ENCODE assay signal across 7 cellular contexts in the genomic region with DNA sequence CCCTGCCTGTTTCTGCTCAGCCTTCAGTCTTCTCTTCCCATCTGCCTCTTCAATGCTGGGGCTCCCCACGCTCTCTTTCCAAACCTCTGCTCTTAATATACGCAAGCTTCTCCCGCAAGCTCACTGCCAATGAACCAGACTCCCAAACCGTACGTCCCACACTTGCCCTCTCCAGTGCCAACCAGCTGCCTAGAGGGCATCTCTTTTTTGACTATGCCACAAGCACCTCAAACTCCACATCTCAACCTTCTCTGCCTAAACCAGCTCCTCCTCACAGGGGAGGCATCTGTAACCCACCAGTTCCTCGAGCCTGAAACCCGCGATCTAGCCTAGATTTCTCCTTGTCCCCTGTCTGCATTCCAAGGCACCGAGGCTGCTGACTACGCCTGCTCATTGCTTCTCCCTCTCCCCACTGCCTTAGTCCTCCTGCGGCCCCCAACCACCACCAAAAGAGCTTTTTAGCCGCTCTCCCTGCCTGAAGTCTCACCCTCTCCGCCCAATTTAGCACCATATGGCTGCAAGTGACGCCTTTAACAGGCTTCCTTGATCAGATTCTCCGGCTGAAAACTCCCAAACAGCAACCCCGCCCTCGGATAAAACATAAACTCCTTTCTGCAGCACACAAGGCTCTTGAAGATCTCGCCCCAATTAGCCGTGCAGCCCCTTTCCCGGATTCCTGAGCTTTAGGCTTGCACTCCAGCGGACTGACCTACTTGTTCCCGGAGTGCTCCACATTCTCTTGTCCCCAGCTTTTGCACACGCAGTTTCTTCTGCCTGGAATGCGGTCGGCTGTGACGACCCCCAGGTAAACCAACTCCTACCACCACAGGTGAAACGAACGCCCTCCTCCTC. TPM values are rescaled to one million over a fixed set of nuclear protein-coding genes. Genes with fewer than 3 reads are reported as not detected.
A peak's percentile ranks its signal among the peaks of the same experiment; 100 is the strongest.
DNase-seq lines count a peak whose midpoint lies in the region; ATAC-seq, FAIRE-seq and TF ChIP-seq lines count a peak whose summit lies in the region.
"Had no signal": no experiment of that assay in that cellular context is flagged by ENCODE, and none has a peak within 500 bp of the region (broad histone marks: within the 10 kb centered on the region; RNA-seq: fewer than 3 reads in every experiment).

No MANE protein-coding gene starts in this region.

- peaks cover 30 to 48% of the 10 kb centered on the region in 2 donors for H3K4me1 ChIP-seq in adrenal gland (replicated peaks in 1 of 2)
- H3K4me1 ChIP-seq in mucosa of rectum (ENCODE audit: control insufficient read depth in 2 of 2, insufficient read depth in 2 of 2, low read length in 2 of 2): peaks cover 16 to 20% of the 10 kb centered on the region in 2 donors

- intact Hi-C loops in adrenal gland (cut with DNase I): loop anchor here in 1 of 2 donors (10.0 kb wide), 1 partner anchor 46 kb away; the partner anchor contains the start of genes EARS2 and UBFD1

- peak overlapping the region; percentile 53; the same call in 1 of the 2 replicates for H3K4me3 ChIP-seq in Jurkat, Clone E6-1 (ENCODE audit: low read length)
- H3K4me3 ChIP-seq in adrenal gland (peak overlapping the region; percentile 19 to 95 (median 60)), mucosa of rectum (ENCODE audit: low read length in 2 of 2) (peak overlapping the region; percentile 59 to 80)

- H3K27ac ChIP-seq in adrenal gland: peak overlapping the region in 3 of 5 donors; percentile 45 to 96 (median 91)
- H3K27ac ChIP-seq in mucosa of rectum (ENCODE audit: low read depth in 2 of 2, low read length in 2 of 2): peak overlapping the region in 1 of 2 donors; percentile 9

- H3K9me3 ChIP-seq in adrenal gland (replicated peaks in 1 of 3) (no peaks in the 10 kb centered on the region), mucosa of rectum (ENCODE audit: control insufficient read depth in 2 of 2, low read length in 2 of 2) (no peaks in the 10 kb centered on the region)

- TF ChIP-seq CTCF in adrenal gland (IDR thresholded peaks at IDR 0.05): no peak

- no peak for ATAC-seq in HG03439 (IDR thresholded peaks at IDR 0.05; ENCODE audit: unreplicated experiment)

- FAIRE-seq in H54 (lab: Jason Lieb, UNC): no peak
- FAIRE-seq: colon had no signal

- 11 to 20% (median 12%) methylated on average over 28 of the region's 28 CpGs for WGBS in adrenal gland, 4 donors

- DNase-seq in Jurkat, Clone E6-1 (ENCODE audit: low read depth, low spot score): no peak
- DNase-seq in adrenal gland (no peak), hippocampal formation (lab: John Stamatoyannopoulos, UW) (no peak), H54 (ENCODE audit: insufficient read length, low spot score) (no peak)

- H3K9ac ChIP-seq in mucosa of rectum (ENCODE audit: low read depth in 1 of 2, low read length in 2 of 2): peak overlapping the region; percentile 63 to 78

- no peaks in the 10 kb centered on the region for H3K27me3 ChIP-seq in adrenal gland
- H3K27me3 ChIP-seq in mucosa of rectum (ENCODE audit: control insufficient read depth in 2 of 2, insufficient read depth in 2 of 2, low read length in 2 of 2): no peaks in the 10 kb centered on the region

- H3K36me3 ChIP-seq in adrenal gland (replicated peaks in 1 of 2): no peaks in the 10 kb centered on the region
- peaks cover 0 to 3% of the 10 kb centered on the region in 2 donors for H3K36me3 ChIP-seq in mucosa of rectum (ENCODE audit: control insufficient read depth in 2 of 2, insufficient read depth in 2 of 2, low read length in 2 of 2)

- TF ChIP-seq POLR2A in adrenal gland (IDR thresholded peaks at IDR 0.05) (peak in 1 of 2 donors; percentile 30), H54 (IDR thresholded peaks at IDR 0.05; ENCODE audit: low read depth, low read length) (no peak)

RNA-seq across cellular contexts. Expression of gene GGA2, which starts 1.5 kb away (rescaled TPM):
- polyA plus RNA-seq in Jurkat, Clone E6-1 (2012; ENCODE audit: insufficient read depth, insufficient read length): 105 TPM
- total RNA-seq in adrenal gland: 100 to 1,000 TPM in 6 of 8 donors, 10 to 100 TPM in 2; 57.4 to 143 (median 116) TPM
- polyA plus RNA-seq in adrenal gland: 100 to 1,000 TPM in 1 of 3 donors, 10 to 100 TPM in 2; 37.7 to 129 (median 66.5) TPM

RNA-seq across cellular contexts. Expression of gene EARS2, which starts 48.3 kb away (rescaled TPM):
- polyA plus RNA-seq in Jurkat, Clone E6-1 (2012; ENCODE audit: insufficient read depth, insufficient read length): 21.8 TPM
- total RNA-seq in adrenal gland: 10 to 100 TPM; 20.0 to 85.7 (median 29.1) TPM
- polyA plus RNA-seq in adrenal gland: 10 to 100 TPM; 30.0 to 44.6 (median 38.4) TPM

RNA-seq across cellular contexts. Expression of gene UBFD1, which starts 48.7 kb away (rescaled TPM):
- polyA plus RNA-seq in Jurkat, Clone E6-1 (2012; ENCODE audit: insufficient read depth, insufficient read length): 30.1 TPM
- 100 to 1,000 TPM in 3 of 8 donors, 10 to 100 TPM in 5; 58.5 to 151 (median 91.3) TPM for total RNA-seq in adrenal gland
- polyA plus RNA-seq in adrenal gland: 10 to 100 TPM in 2 of 3 donors, 1 to 10 TPM in 1; 9.5 to 65.8 (median 10.9) TPM

RNA-seq across cellular contexts. Expression of gene COG7, which starts 55.8 kb away (rescaled TPM):
- 19.5 TPM for polyA plus RNA-seq in Jurkat, Clone E6-1 (2012; ENCODE audit: insufficient read depth, insufficient read length)
- 10 to 100 TPM; 10.7 to 25.7 (median 21.4) TPM for total RNA-seq in adrenal gland
- polyA plus RNA-seq in adrenal gland: 10 to 100 TPM; 19.2 to 50.1 (median 37.3) TPM
